23 cellular contexts compared by ENCODE assay signal in the genomic region with DNA sequence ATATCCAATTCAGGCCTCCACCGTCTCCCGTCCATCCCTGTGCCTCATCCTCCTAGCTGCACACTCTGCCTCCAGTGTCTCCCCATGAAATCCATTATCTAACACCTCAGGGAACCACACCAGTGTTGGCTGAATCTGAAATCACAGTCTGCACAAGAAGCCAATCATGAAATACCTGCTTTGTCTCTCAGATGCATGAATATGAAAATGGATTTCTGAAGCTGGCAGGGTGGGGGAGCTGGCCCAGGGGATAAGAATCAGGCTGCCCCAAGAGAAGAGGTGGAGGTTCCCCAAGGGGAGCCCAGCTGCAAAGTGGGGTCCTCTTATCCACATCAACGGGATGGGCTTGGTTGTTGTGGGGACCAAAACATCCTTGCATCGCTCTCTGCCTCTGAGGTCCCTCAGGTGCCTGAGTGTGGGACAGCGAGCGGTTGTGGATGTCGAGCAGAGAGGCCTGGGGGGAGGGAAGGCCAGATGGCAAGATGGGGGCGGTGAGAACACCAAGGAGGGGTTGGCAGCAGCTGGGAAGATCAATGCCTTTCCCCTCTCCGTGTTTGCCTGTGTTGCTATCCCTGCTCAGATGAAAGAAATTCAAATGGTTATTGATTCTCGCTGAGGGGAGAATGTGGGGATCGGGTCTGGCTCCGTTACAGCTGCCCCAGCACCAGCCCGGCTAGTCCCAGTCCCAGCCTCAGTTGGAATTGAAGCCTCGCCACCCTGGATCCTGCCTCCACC.
"Had no signal": no experiment of that assay in that cellular context is flagged by ENCODE, and none has a peak within 500 bp of the region (broad histone marks: within the 10 kb centered on the region; RNA-seq: fewer than 3 reads in every experiment).

No MANE protein-coding gene starts in this region.

- H3K36me3 ChIP-seq: gastroesophageal sphincter, heart right ventricle, right atrium auricular region, tibial artery, uterus had no signal

- H3K4me1 Mint-ChIP-seq: activated CD4-positive, alpha-beta memory T cell treated with anti-CD3 and anti-CD28 coated beads, Interleukin-2, amount 10 ng/mL, durations not matched to agents 7 days and 5 days; immature natural killer cell; naive thymus-derived CD4-positive, alpha-beta T cell had no signal

- H3K4me1 ChIP-seq: body of pancreas, gastroesophageal sphincter, right atrium auricular region, tibial artery, uterus had no signal

- H3K27ac ChIP-seq: body of pancreas, gastroesophageal sphincter, heart right ventricle, right atrium auricular region, tibial artery, uterus had no signal

- DNase-seq: activated CD4-positive, alpha-beta memory T cell treated with anti-CD3 and anti-CD28 coated beads, Interleukin-2, amount 10 ng/mL, durations not matched to agents 7 days and 5 days; activated CD4-positive, alpha-beta T cell treated with anti-CD3 and anti-CD28 coated beads for 4 hours; activated naive CD4-positive, alpha-beta T cell treated with anti-CD3 and anti-CD28 coated beads for 36 hours; activated T-cell treated with anti-CD3 and anti-CD28 coated beads, Interleukin-2, amount 50 U/mL, for 24 hours; body of pancreas; caudate nucleus; heart right ventricle; immature natural killer cell; kidney glomerular epithelial cell; left ventricle myocardium superior; mesendoderm; stimulated activated CD4-positive, alpha-beta T cell treated with anti-CD3 and anti-CD28 coated beads, Interleukin-12 subunit alpha, Interleukin-12 subunit beta, amount 100 ng/mL, for 4 hours; stimulated activated CD4-positive, alpha-beta T cell treated with anti-CD3 and anti-CD28 coated beads, Interleukin-2, amount 100 ng/mL, for 24 hours; stimulated activated naive CD8-positive, alpha-beta T cell treated with anti-CD3 and anti-CD28 coated beads, Interleukin-15, Interleukin-2, amounts not matched to agents 100 U/mL and 50 U/mL, for 24 hours; substantia nigra; tibial artery; uterus had no signal

- H3K36me3 Mint-ChIP-seq: immature natural killer cell had no signal

- H3K4me3 Mint-ChIP-seq: activated CD4-positive, alpha-beta memory T cell treated with anti-CD3 and anti-CD28 coated beads, Interleukin-2, amount 10 ng/mL, durations not matched to agents 7 days and 5 days; activated naive CD4-positive, alpha-beta T cell treated with anti-CD3 and anti-CD28 coated beads for 36 hours; activated T-cell treated with anti-CD3 and anti-CD28 coated beads, Interleukin-2, amount 50 U/mL, for 24 hours; immature natural killer cell; naive thymus-derived CD4-positive, alpha-beta T cell; T-helper 2 cell treated with Interferon-gamma antibody and Interleukin-4, amounts not matched to agents 5 μg/mL and 100 μg/mL, for 36 hours; WTC11 had no signal

- H3K4me3 ChIP-seq: body of pancreas, gastroesophageal sphincter, heart right ventricle, right atrium auricular region, tibial artery, uterus had no signal

- H3K27ac Mint-ChIP-seq: activated CD4-positive, alpha-beta memory T cell treated with anti-CD3 and anti-CD28 coated beads, Interleukin-2, amount 10 ng/mL, durations not matched to agents 7 days and 5 days; activated naive CD4-positive, alpha-beta T cell treated with anti-CD3 and anti-CD28 coated beads for 36 hours; activated T-cell treated with anti-CD3 and anti-CD28 coated beads, Interleukin-2, amount 50 U/mL, for 24 hours; immature natural killer cell; T-helper 2 cell treated with Interferon-gamma antibody and Interleukin-4, amounts not matched to agents 5 μg/mL and 100 μg/mL, for 36 hours; WTC11 had no signal

- ATAC-seq: body of pancreas; esophagus mucosa; gastroesophageal sphincter; heart right ventricle; left ventricle myocardium superior; naive thymus-derived CD4-positive, alpha-beta T cell; stimulated activated naive CD8-positive, alpha-beta T cell treated with anti-CD3 and anti-CD28 coated beads, Interleukin-15, Interleukin-2, amounts not matched to agents 100 U/mL and 50 U/mL, for 24 hours; WTC11 had no signal

- H3K27me3 ChIP-seq: body of pancreas, right atrium auricular region, uterus had no signal
